Comparison of ENCODE assay signal across 25 cellular contexts in genomic region chr3:97961276-97961623, GRCh38.
"Had no signal": no experiment of that assay in that cellular context is flagged by ENCODE, and none has a peak within 500 bp of the region (broad histone marks: within the 10 kb centered on the region; RNA-seq: fewer than 3 reads in every experiment).

No MANE protein-coding gene starts in this region.

- H2AFZ ChIP-seq: neural progenitor cell had no signal

- ATAC-seq: activated CD4-positive, CD25-positive, alpha-beta regulatory T cell treated with anti-CD3 and anti-CD28 coated beads, Interleukin-2, amount 50 U/mL, for 24 hours; heart right ventricle; left cardiac atrium had no signal

- H3K27me3 ChIP-seq: esophagus squamous epithelium, heart right ventricle, neural progenitor cell, right atrium auricular region, spleen had no signal

- DNase-seq: activated CD4-positive, alpha-beta T cell treated with anti-CD3 and anti-CD28 coated beads, Interleukin-2, amount 50 U/mL, for 1 hour; activated CD8-positive, alpha-beta memory T cell treated with anti-CD3 and anti-CD28 coated beads for 24 hours; activated CD8-positive, alpha-beta memory T cell treated with anti-CD3 and anti-CD28 coated beads, Interleukin-2, amount 50 U/mL, for 4 hours; activated naive CD4-positive, alpha-beta T cell treated with Interleukin-2 at 50 U/mL for 16 hours; activated naive CD8-positive, alpha-beta T cell treated with anti-CD3 and anti-CD28 coated beads for 36 hours; activated T-cell treated with anti-CD3 and anti-CD28 coated beads, Interleukin-2, amount 50 U/mL, for 24 hours; amniotic stem cell; cerebellar nuclear complex; esophagus squamous epithelium; heart right ventricle; islet precursor cell; left cardiac atrium; mesendoderm; naive B cell; spleen; stimulated activated CD4-positive, alpha-beta T cell treated with anti-CD3 and anti-CD28 coated beads, Interleukin-4, amount 100 ng/mL, for 1 hour; stimulated activated naive CD4-positive, alpha-beta T cell treated with Interleukin-2 at 50 U/mL for 16 hours; SW 1271 had no signal

- H3K9me3 Mint-ChIP-seq: activated naive CD8-positive, alpha-beta T cell treated with anti-CD3 and anti-CD28 coated beads for 36 hours; activated T-cell treated with anti-CD3 and anti-CD28 coated beads, Interleukin-2, amount 50 U/mL, for 24 hours; naive B cell; neural progenitor cell; T-helper 2 cell treated with Interferon-gamma antibody and Interleukin-4, amounts not matched to agents 5 μg/mL and 100 μg/mL, for 36 hours had no signal

- H3K27ac Mint-ChIP-seq: activated naive CD8-positive, alpha-beta T cell treated with anti-CD3 and anti-CD28 coated beads for 36 hours; activated T-cell treated with anti-CD3 and anti-CD28 coated beads, Interleukin-2, amount 50 U/mL, for 24 hours; neural progenitor cell; T-helper 2 cell treated with Interferon-gamma antibody and Interleukin-4, amounts not matched to agents 5 μg/mL and 100 μg/mL, for 36 hours had no signal

- H3K36me3 ChIP-seq: neural progenitor cell, prostate gland had no signal

- H3K9me3 ChIP-seq: esophagus squamous epithelium, heart right ventricle, prostate gland, right atrium auricular region, spleen had no signal

- H3K4me3 Mint-ChIP-seq: activated naive CD8-positive, alpha-beta T cell treated with anti-CD3 and anti-CD28 coated beads for 36 hours; activated T-cell treated with anti-CD3 and anti-CD28 coated beads, Interleukin-2, amount 50 U/mL, for 24 hours; naive B cell; neural progenitor cell; T-helper 2 cell treated with Interferon-gamma antibody and Interleukin-4, amounts not matched to agents 5 μg/mL and 100 μg/mL, for 36 hours had no signal

- H3K4me2 ChIP-seq: neural progenitor cell had no signal

- H3K27ac ChIP-seq: coronary artery, esophagus squamous epithelium, neural progenitor cell, prostate gland, right atrium auricular region, spleen, VCaP had no signal

- H3K4me1 Mint-ChIP-seq: neural progenitor cell had no signal

- H3K4me3 ChIP-seq: coronary artery, esophagus squamous epithelium, neural progenitor cell, prostate gland, right atrium auricular region, spleen had no signal

- H3K9ac ChIP-seq: neural progenitor cell had no signal

- H3K27me3 Mint-ChIP-seq: activated naive CD8-positive, alpha-beta T cell treated with anti-CD3 and anti-CD28 coated beads for 36 hours; activated T-cell treated with anti-CD3 and anti-CD28 coated beads, Interleukin-2, amount 50 U/mL, for 24 hours; naive B cell had no signal

- H3K4me1 ChIP-seq: neural progenitor cell, prostate gland had no signal
